8 cellular contexts compared by ENCODE assay signal in genomic region chr6:33206864-33207568, GRCh38. TPM values are rescaled to one million over a fixed set of nuclear protein-coding genes. Genes with fewer than 3 reads are reported as not detected.
DNase-seq lines count a peak whose midpoint lies in the region; ATAC-seq and TF ChIP-seq lines count a peak whose summit lies in the region.

No MANE protein-coding gene starts in this region.

- peaks cover 42% of the 10 kb centered on the region for H3K4me1 ChIP-seq in CD4-positive, CD25-positive, alpha-beta regulatory T cell (ENCODE audit: control insufficient read depth, insufficient read depth, low read length, poor library complexity, severe bottlenecking)
- peaks cover 45% of the 10 kb centered on the region for H3K4me1 ChIP-seq in Loucy (ENCODE audit: insufficient read depth, low read length, poor library complexity, severe bottlenecking)

- peaks cover 14 to 67% (median 46%) of the 10 kb centered on the region in 4 donors for H3K4me1 Mint-ChIP-seq in CD4-positive, CD25-positive, alpha-beta regulatory T cell
- H3K4me1 Mint-ChIP-seq in nephron: peaks cover 55% of the 10 kb centered on the region

- peaks cover 0 to under 1% (median 0%) of the 10 kb centered on the region in 7 donors for H3K9me3 Mint-ChIP-seq in CD4-positive, CD25-positive, alpha-beta regulatory T cell
- H3K9me3 Mint-ChIP-seq in nephron: no peaks in the 10 kb centered on the region

- H3K79me2 ChIP-seq in Loucy (ENCODE audit: insufficient read depth, low read length): peaks cover 38% of the 10 kb centered on the region

- no peak for TF ChIP-seq CTCF in Loucy (conservative IDR thresholded peaks at IDR 0.05; ENCODE audit: low read length)
- no peak for TF ChIP-seq CTCF in nephron (IDR thresholded peaks at IDR 0.05; ENCODE audit: unreplicated experiment in 3 of 3)

- no peak overlapping the region for H3K9ac ChIP-seq in Loucy (ENCODE audit: low read depth, low read length, poor library complexity, severe bottlenecking)

- H3K36me3 ChIP-seq in CD4-positive, CD25-positive, alpha-beta regulatory T cell (ENCODE audit: control insufficient read depth, insufficient read depth, low read length): peaks cover 33% of the 10 kb centered on the region
- peaks cover 14% of the 10 kb centered on the region; the same call in 1 of the 2 replicates for H3K36me3 ChIP-seq in Loucy (ENCODE audit: insufficient read depth, low read length)

- no peak overlapping the region for H3K27ac ChIP-seq in CD4-positive, CD25-positive, alpha-beta regulatory T cell (ENCODE audit: insufficient read depth, low read length, poor library complexity, severe bottlenecking)

- H3K4me3 ChIP-seq in CD4-positive, CD25-positive, alpha-beta regulatory T cell (ENCODE audit: low read depth, low read length): no peak overlapping the region
- peak overlapping the region; percentile 79 for H3K4me3 ChIP-seq in Loucy (ENCODE audit: low read length, poor library complexity, severe bottlenecking)

- H3K36me3 Mint-ChIP-seq in CD4-positive, CD25-positive, alpha-beta regulatory T cell: peaks cover 28% of the 10 kb centered on the region
- H3K36me3 Mint-ChIP-seq in nephron (ENCODE audit: low read depth): peaks cover 39% of the 10 kb centered on the region

- 0 out of 2 replicates have a peak, but pooled peaks cover 3% of the 10 kb centered on the region for H3F3A ChIP-seq in Loucy (ENCODE audit: low read depth)

- peak overlapping the region in 1 of 3 donors; percentile 88 for H3K27ac Mint-ChIP-seq in CD4-positive, CD25-positive, alpha-beta regulatory T cell
- H3K27ac Mint-ChIP-seq in nephron: peak overlapping the region; percentile 92 to 97 (median 93)

- H4K20me1 ChIP-seq in Loucy (ENCODE audit: insufficient read depth, low read length, poor library complexity, severe bottlenecking): peaks cover 16% of the 10 kb centered on the region

- H3K9me2 ChIP-seq in Loucy (replicated peaks; ENCODE audit: low read depth, low read length): no peaks in the 10 kb centered on the region

- peak overlapping the region; percentile 98 for H3K4me2 ChIP-seq in Loucy (ENCODE audit: low read depth, low read length, poor library complexity, severe bottlenecking)

- no peak for DNase-seq in CD4-positive, CD25-positive, alpha-beta regulatory T cell
- DNase-seq in ecto neural progenitor cell (ENCODE audit: low spot score) (peak; percentile 94), NOMO-1 treated with dmso at 0.1 percent for 144 hours (lab: John Stamatoyannopoulos, UW; ENCODE audit: unreplicated experiment) (no peak)
- DNase-seq in stimulated activated CD4-positive, alpha-beta T cell treated with anti-CD3 and anti-CD28 coated beads, Interleukin-4, amount 100 ng/mL, for 1 hour: no peak

- H3K4me3 Mint-ChIP-seq in CD4-positive, CD25-positive, alpha-beta regulatory T cell: peak overlapping the region; percentile 56 to 98 (median 94)
- peak overlapping the region; percentile 99 to 100 (median 100) for H3K4me3 Mint-ChIP-seq in nephron

- H3K9me3 ChIP-seq in CD4-positive, CD25-positive, alpha-beta regulatory T cell (ENCODE audit: control insufficient read depth in 2 of 2, low read length in 2 of 2): no peaks in the 10 kb centered on the region
- no peaks in the 10 kb centered on the region for H3K9me3 ChIP-seq in Loucy (ENCODE audit: insufficient read depth, low read depth, low read length)

- H3K27me3 Mint-ChIP-seq in CD4-positive, CD25-positive, alpha-beta regulatory T cell: peaks cover 7% of the 10 kb centered on the region
- H3K27me3 Mint-ChIP-seq in nephron (ENCODE audit: low read depth): no peaks in the 10 kb centered on the region

- no peaks in the 10 kb centered on the region for H3K27me3 ChIP-seq in CD4-positive, CD25-positive, alpha-beta regulatory T cell (ENCODE audit: control insufficient read depth, insufficient read depth, low read length)
- no peaks in the 10 kb centered on the region for H3K27me3 ChIP-seq in Loucy (ENCODE audit: insufficient read depth, low read length, poor library complexity, severe bottlenecking)

- ATAC-seq in CD4-positive, CD25-positive, alpha-beta regulatory T cell (ENCODE audit: low read depth in 2 of 2): no peak
- ATAC-seq in HG02623 (IDR thresholded peaks at IDR 0.05; ENCODE audit: unreplicated experiment) (no peak), HG02571 (IDR thresholded peaks at IDR 0.05; ENCODE audit: unreplicated experiment) (no peak)

- H2AFZ ChIP-seq in Loucy (ENCODE audit: low read length): no peak overlapping the region

RNA-seq across cellular contexts. Expression of gene RING1, which starts 1.3 kb away (rescaled TPM):
- total RNA-seq in CD4-positive, CD25-positive, alpha-beta regulatory T cell: 34.2 TPM
- 1 to 10 TPM; 4.9 to 6.3 (median 5.5) TPM for polyA plus RNA-seq in CD4-positive, CD25-positive, alpha-beta regulatory T cell

RNA-seq across cellular contexts. Expression of gene HSD17B8, which starts 2.6 kb away (rescaled TPM):
- total RNA-seq in CD4-positive, CD25-positive, alpha-beta regulatory T cell: 8.8 TPM
- polyA plus RNA-seq in CD4-positive, CD25-positive, alpha-beta regulatory T cell: 10 to 100 TPM; 33.3 to 53.9 (median 41.9) TPM

RNA-seq across cellular contexts. Expression of gene SLC39A7, which starts 6.3 kb away (rescaled TPM):
- 24.1 TPM for total RNA-seq in CD4-positive, CD25-positive, alpha-beta regulatory T cell
- polyA plus RNA-seq in CD4-positive, CD25-positive, alpha-beta regulatory T cell: 10 to 100 TPM; 11.4 to 27.3 (median 20.4) TPM

RNA-seq across cellular contexts. Expression of gene RXRB, which starts 6.6 kb away (rescaled TPM):
- 62.6 TPM for total RNA-seq in CD4-positive, CD25-positive, alpha-beta regulatory T cell
- 1 to 10 TPM; 7.1 to 8.9 (median 7.2) TPM for polyA plus RNA-seq in CD4-positive, CD25-positive, alpha-beta regulatory T cell

RNA-seq across cellular contexts. Expression of gene COL11A2, which starts 14.7 kb away (rescaled TPM):
- 0.89 TPM for total RNA-seq in CD4-positive, CD25-positive, alpha-beta regulatory T cell
- polyA plus RNA-seq in CD4-positive, CD25-positive, alpha-beta regulatory T cell: under 1 TPM in 2 of 4 donors, not detected in 2; 0.34 to 0.43 TPM
